In the genomic region with DNA sequence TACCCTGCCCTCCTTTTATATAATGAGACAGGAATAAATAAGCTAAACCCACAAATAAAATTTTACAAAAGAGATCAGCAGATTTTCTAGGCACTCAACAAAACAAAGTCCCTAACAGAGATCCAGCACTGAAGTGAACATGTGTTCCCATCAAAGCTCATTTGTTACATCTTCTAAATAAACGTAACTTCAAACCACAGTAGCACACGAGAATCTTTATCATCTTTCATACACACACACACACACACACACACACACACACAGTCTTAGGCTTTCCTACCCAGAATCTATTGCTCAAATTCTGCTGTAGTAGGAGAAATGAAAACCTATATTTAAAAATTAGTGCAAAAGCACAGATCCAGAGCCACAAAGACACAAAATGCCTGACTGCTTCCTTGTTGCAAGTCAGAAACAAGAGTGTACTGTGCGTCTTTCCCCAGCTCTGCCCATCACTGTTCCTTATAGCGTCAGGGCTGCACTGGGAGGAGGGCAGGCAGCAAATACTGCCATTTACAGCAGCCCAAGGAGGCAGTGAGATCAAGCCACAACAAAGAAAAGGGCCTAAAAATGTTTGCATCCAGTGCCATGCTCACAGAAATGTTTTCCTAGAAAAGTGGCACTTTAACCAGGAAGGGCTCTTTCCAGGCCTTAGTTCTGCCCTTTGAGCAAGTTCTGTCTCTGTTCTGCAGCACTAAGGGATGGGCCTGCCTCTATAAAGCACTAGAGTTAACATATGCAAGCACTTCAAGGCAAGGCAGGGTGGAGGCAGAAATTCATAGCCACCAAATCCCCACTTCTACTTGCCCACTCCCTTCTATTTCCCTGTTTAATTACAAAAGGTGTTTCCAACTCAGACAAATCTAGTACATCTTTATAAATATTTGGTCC, we compare ENCODE assay signal across 17 cellular contexts. TPM values are rescaled to one million over a fixed set of nuclear protein-coding genes. Genes with fewer than 3 reads are reported as not detected.
DNase-seq lines count a peak whose midpoint lies in the region; ATAC-seq and TF ChIP-seq lines count a peak whose summit lies in the region.
"Had no signal": no experiment of that assay in that cellular context is flagged by ENCODE, and none has a peak within 500 bp of the region (broad histone marks: within the 10 kb centered on the region; RNA-seq: fewer than 3 reads in every experiment).

No MANE protein-coding gene starts in this region.

- H2BK15ac ChIP-seq in H9 (ENCODE audit: low read depth, low read length), result no peak overlapping the region

- H4K20me1 ChIP-seq in H9 (ENCODE audit: control insufficient read depth, insufficient read depth, insufficient read length), result no peaks in the 10 kb centered on the region

- DNase-seq in AG04450 (ENCODE audit: low read depth, low spot score) (no peak), H9 (no peak), nephron progenitor cell (no peak), NCI-H2196 treated with DMSO at 0.1 percent for 48 hours (lab: John Stamatoyannopoulos, UW; ENCODE audit: unreplicated experiment) (no peak), putamen (ENCODE audit: low spot score) (no peak)
- DNase-seq: activated CD4-positive, CD25-positive, alpha-beta regulatory T cell; erythroblast; heart right ventricle; left cardiac atrium; NCI-H446 treated with DMSO at 0.1 percent for 48 hours; OCI-M1; SW 1271 had no signal

- no peak overlapping the region for H4K91ac ChIP-seq in H9 (ENCODE audit: insufficient read length, low read depth, low read length)

- no peak overlapping the region for H2AFZ ChIP-seq in H9 (ENCODE audit: low read length)

- H3K27ac ChIP-seq in AG04450 (ENCODE audit: low read depth, low read length), result peak overlapping the region; percentile 0
- H3K27ac ChIP-seq in H9 (ENCODE audit: insufficient read length, low read depth, low read length), result no peak overlapping the region
- H3K27ac ChIP-seq in ectodermal cell (ENCODE audit: insufficient read depth, low read depth, low read length, poor library complexity, severe bottlenecking), result peak overlapping the region; percentile 50
- H3K27ac ChIP-seq: heart right ventricle had no signal

- no peak overlapping the region for H3K4me3 Mint-ChIP-seq in H9
- no peak overlapping the region for H3K4me3 Mint-ChIP-seq in nephron progenitor cell
- H3K4me3 Mint-ChIP-seq: activated T-helper 1 cell treated with anti-CD3 and anti-CD28 coated beads, Interleukin-12 subunit alpha, Interleukin-12 subunit beta, Interleukin-2, Interleukin-4 antibody, amounts not matched to agents 30 ng/mL and 10 ng/mL and 1 ng/mL, durations not matched to agents 14 hours and 24 hours and 36 hours had no signal

- no peak overlapping the region for H2BK12ac ChIP-seq in H9 (ENCODE audit: insufficient read length, low read depth, low read length)

- no peak overlapping the region for H2BK120ac ChIP-seq in H9 (ENCODE audit: low read depth, low read length, poor library complexity, severe bottlenecking)

- CTCF ChIA-PET in AG04450 (lab: Charles Lee), result interaction anchor here (1.0 kb wide), 1 partner anchor 22 kb away, joined by 9 read pairs; the partner anchor contains the start of gene INKA1

- H2BK5ac ChIP-seq in H9 (ENCODE audit: insufficient read length, low read length), result no peak overlapping the region

- H3K27ac Mint-ChIP-seq in H9 (no peak overlapping the region; a peak in 1 of 7 replicates), nephron progenitor cell (peak overlapping the region; percentile 89)
- H3K27ac Mint-ChIP-seq: activated T-helper 1 cell treated with anti-CD3 and anti-CD28 coated beads, Interleukin-12 subunit alpha, Interleukin-12 subunit beta, Interleukin-2, Interleukin-4 antibody, amounts not matched to agents 30 ng/mL and 10 ng/mL and 1 ng/mL, durations not matched to agents 14 hours and 24 hours and 36 hours had no signal

- POLR2A ChIA-PET in AG04450 (lab: Yijun Ruan, JAX), result no interaction called here

- H3K4me2 ChIP-seq in H9 (ENCODE audit: insufficient read depth, insufficient read length, low read length), result no peak overlapping the region

- no CpG with 5 or more reads among the region's 4 CpGs for WGBS in H9 (ENCODE audit: extremely low coverage, insufficient read length, low lambda C conversion rate)
- 89 to 98% methylated on average over 3 to 4 of the region's 4 CpGs for WGBS in ectodermal cell, 2 experiments

- H3K27me3 ChIP-seq in AG04450 (ENCODE audit: control insufficient read depth, insufficient read depth, low read length) (no peaks in the 10 kb centered on the region), H9 (ENCODE audit: insufficient read depth, low read length) (no peaks in the 10 kb centered on the region), ectodermal cell (ENCODE audit: control insufficient read depth, insufficient read depth, low read length, poor library complexity, severe bottlenecking) (no peaks in the 10 kb centered on the region)
- H3K27me3 ChIP-seq: heart right ventricle had no signal

- no peak overlapping the region for H2BK20ac ChIP-seq in H9 (ENCODE audit: low read depth, low read length, poor library complexity, severe bottlenecking)

- H3T11ph ChIP-seq in H9 (ENCODE audit: low read length), result no peak overlapping the region

- H3K4me1 ChIP-seq in H9 (ENCODE audit: insufficient read depth, low read length), result no peaks in the 10 kb centered on the region
- H3K4me1 ChIP-seq in ectodermal cell (ENCODE audit: control insufficient read depth, insufficient read depth, low read length), result peaks cover 10% of the 10 kb centered on the region

- no peak overlapping the region for H3K14ac ChIP-seq in H9 (ENCODE audit: insufficient read depth, low read length)

- TF ChIP-seq CTCF in AG04450 (IDR thresholded peaks at IDR 0.05; ENCODE audit: low read depth, low read length), result no peak
- no peak for TF ChIP-seq CTCF in H9 (conservative IDR thresholded peaks at IDR 0.05)
- TF ChIP-seq CTCF in nephron progenitor cell (IDR thresholded peaks at IDR 0.05), result no peak

- no peak overlapping the region for H3K23ac ChIP-seq in H9 (ENCODE audit: insufficient read length, low read depth, low read length)

- no peaks in the 10 kb centered on the region for H3K36me3 ChIP-seq in ectodermal cell (ENCODE audit: control insufficient read depth, insufficient read depth, low read length)

- ATAC-seq in GM18907 (IDR thresholded peaks at IDR 0.05; ENCODE audit: unreplicated experiment) (no peak), HG02938 (IDR thresholded peaks at IDR 0.05; ENCODE audit: unreplicated experiment) (no peak)
- ATAC-seq: heart right ventricle, left cardiac atrium had no signal

- no peak overlapping the region for H3K18ac ChIP-seq in H9 (ENCODE audit: insufficient read length, low read depth, low read length)

- no peak overlapping the region for H2AK5ac ChIP-seq in H9 (ENCODE audit: insufficient read length, low read length)

- no peaks in the 10 kb centered on the region for H3K23me2 ChIP-seq in H9 (ENCODE audit: insufficient read length, low read depth, low read length, poor library complexity, severe bottlenecking)

- H3K36me3 Mint-ChIP-seq in H9 (ENCODE audit: insufficient read depth in 1 of 3, low read depth in 3 of 3) (peaks cover 17 to 46% (median 42%) of the 10 kb centered on the region in 3 experiments; a peak in 6 of 7 replicates), nephron progenitor cell (ENCODE audit: low read depth) (peaks cover 65% of the 10 kb centered on the region)

- no peak overlapping the region for H3K56ac ChIP-seq in H9 (ENCODE audit: insufficient read length, low read depth, low read length)

- no peak overlapping the region for H3K4ac ChIP-seq in H9 (ENCODE audit: low read depth, low read length)

- H4K8ac ChIP-seq in H9 (replicated peaks; ENCODE audit: insufficient read length, low read depth, low read length), result no peak overlapping the region

- H3K4me1 Mint-ChIP-seq in H9 (peaks cover 4 to 6% of the 10 kb centered on the region in 2 experiments; a peak in 3 of 4 replicates), nephron progenitor cell (peaks cover 31% of the 10 kb centered on the region)

- H3K9me3 ChIP-seq in AG04450 (ENCODE audit: control insufficient read depth, insufficient read depth, low read length), result no peaks in the 10 kb centered on the region
- H3K9me3 ChIP-seq in H9 (ENCODE audit: control insufficient read depth, low read depth, low read length), result no peaks in the 10 kb centered on the region
- no peaks in the 10 kb centered on the region for H3K9me3 ChIP-seq in ectodermal cell (ENCODE audit: control insufficient read depth, low read length)
- H3K9me3 ChIP-seq: heart right ventricle had no signal

- H4K5ac ChIP-seq in H9 (ENCODE audit: insufficient read length, low read depth, low read length), result no peak overlapping the region

- peak overlapping the region; percentile 8 for H3K9ac ChIP-seq in H9 (ENCODE audit: extremely low read depth, insufficient read length, low read length)

- H3K4me3 ChIP-seq in AG04450 (ENCODE audit: low read depth, low read length) (no peak overlapping the region), ectodermal cell (ENCODE audit: insufficient read depth, low read depth, low read length) (no peak overlapping the region)
- H3K4me3 ChIP-seq: heart right ventricle had no signal

- H3K27me3 Mint-ChIP-seq in H9 (ENCODE audit: low read depth) (no peaks in the 10 kb centered on the region), nephron progenitor cell (ENCODE audit: low read depth, poor library complexity) (no peaks in the 10 kb centered on the region)

- H3K79me1 ChIP-seq in H9 (ENCODE audit: insufficient read depth, low read depth, low read length, poor library complexity, severe bottlenecking), result peaks cover 17% of the 10 kb centered on the region

- H3K9me3 Mint-ChIP-seq in H9 (no peaks in the 10 kb centered on the region), nephron progenitor cell (no peaks in the 10 kb centered on the region)
- H3K9me3 Mint-ChIP-seq: activated T-helper 1 cell treated with anti-CD3 and anti-CD28 coated beads, Interleukin-12 subunit alpha, Interleukin-12 subunit beta, Interleukin-2, Interleukin-4 antibody, amounts not matched to agents 30 ng/mL and 10 ng/mL and 1 ng/mL, durations not matched to agents 14 hours and 24 hours and 36 hours had no signal

- peaks cover 5% of the 10 kb centered on the region; the same call in 1 of the 2 replicates for H3K79me2 ChIP-seq in H9 (ENCODE audit: insufficient read depth, low read length)

RNA-seq across cellular contexts. Expression of gene IP6K1, which starts 6.0 kb away (rescaled TPM):
- 40.4 and 53.5 TPM in 2 replicates for polyA plus RNA-seq in AG04450 (2011; rRNA removed)
- polyA minus RNA-seq in AG04450 (2011; rRNA and poly(A)+ RNA removed), result 104 and 146 TPM in 2 replicates
- total RNA-seq in H9 (2021), result 42.0 and 42.2 TPM in 2 replicates
- polyA plus RNA-seq in ectodermal cell (2013, experiment 1 of 4), result 48.7 TPM
- polyA plus RNA-seq in ectodermal cell (2013, experiment 2 of 4), result 50.3 TPM
- 29.7 TPM for polyA plus RNA-seq in ectodermal cell (2013, experiment 3 of 4)
- polyA plus RNA-seq in ectodermal cell (2013, experiment 4 of 4), result 37.1 TPM

RNA-seq across cellular contexts. Expression of gene CDHR4, which starts 19.3 kb away (rescaled TPM):
- polyA plus RNA-seq in AG04450 (2011; rRNA removed), result 0.09 TPM in 1 of 2 replicates, not detected in the other
- not detected in 2 replicates for polyA minus RNA-seq in AG04450 (2011; rRNA and poly(A)+ RNA removed)
- total RNA-seq in H9 (2021), result not detected in 2 replicates
- polyA plus RNA-seq in ectodermal cell (2013, experiment 1 of 4), result not detected
- polyA plus RNA-seq in ectodermal cell (2013, experiment 2 of 4), result 0.39 TPM
- not detected for polyA plus RNA-seq in ectodermal cell (2013, experiment 3 of 4)
- 0.12 TPM for polyA plus RNA-seq in ectodermal cell (2013, experiment 4 of 4)
- total RNA-seq: activated T-helper 1 cell treated with anti-CD3 and anti-CD28 coated beads, Interleukin-12 subunit alpha, Interleukin-12 subunit beta, Interleukin-2, Interleukin-4 antibody, amounts not matched to agents 30 ng/mL and 10 ng/mL and 1 ng/mL, durations not matched to agents 14 hours and 24 hours and 36 hours; bronchial epithelial cell; heart right ventricle had no signal

RNA-seq across cellular contexts. Expression of gene INKA1, which starts 22.7 kb away (rescaled TPM):
- 1.9 and 2.8 TPM in 2 replicates for polyA plus RNA-seq in AG04450 (2011; rRNA removed)
- polyA minus RNA-seq in AG04450 (2011; rRNA and poly(A)+ RNA removed), result 2.0 and 2.2 TPM in 2 replicates
- 1.2 and 1.4 TPM in 2 replicates for total RNA-seq in H9 (2021)
- 2.4 TPM for polyA plus RNA-seq in ectodermal cell (2013, experiment 1 of 4)
- 1.9 TPM for polyA plus RNA-seq in ectodermal cell (2013, experiment 2 of 4)
- 2.1 TPM for polyA plus RNA-seq in ectodermal cell (2013, experiment 3 of 4)
- 1.9 TPM for polyA plus RNA-seq in ectodermal cell (2013, experiment 4 of 4)

RNA-seq across cellular contexts. Expression of gene UBA7, which starts 33.4 kb away (rescaled TPM):
- polyA plus RNA-seq in AG04450 (2011; rRNA removed), result 34.0 and 43.6 TPM in 2 replicates
- 68.2 and 85.5 TPM in 2 replicates for polyA minus RNA-seq in AG04450 (2011; rRNA and poly(A)+ RNA removed)
- total RNA-seq in H9 (2021), result 0.85 and 1.0 TPM in 2 replicates
- 4.9 TPM for polyA plus RNA-seq in ectodermal cell (2013, experiment 1 of 4)
- 2.9 TPM for polyA plus RNA-seq in ectodermal cell (2013, experiment 2 of 4)
- 2.7 TPM for polyA plus RNA-seq in ectodermal cell (2013, experiment 3 of 4)
- polyA plus RNA-seq in ectodermal cell (2013, experiment 4 of 4), result 2.7 TPM

RNA-seq across cellular contexts. Expression of gene GMPPB, which starts 56.6 kb away (rescaled TPM):
- polyA plus RNA-seq in AG04450 (2011; rRNA removed), result 13.9 and 15.7 TPM in 2 replicates
- 17.5 and 23.5 TPM in 2 replicates for polyA minus RNA-seq in AG04450 (2011; rRNA and poly(A)+ RNA removed)
- 29.1 and 31.1 TPM in 2 replicates for total RNA-seq in H9 (2021)
- 15.9 TPM for polyA plus RNA-seq in ectodermal cell (2013, experiment 1 of 4)
- 18.2 TPM for polyA plus RNA-seq in ectodermal cell (2013, experiment 2 of 4)
- 12.4 TPM for polyA plus RNA-seq in ectodermal cell (2013, experiment 3 of 4)
- 12.7 TPM for polyA plus RNA-seq in ectodermal cell (2013, experiment 4 of 4)
